Comparison of ENCODE assay signal across 10 cellular contexts in genomic region chr2:74514368-74515270, GRCh38. TPM values are rescaled to one million over a fixed set of nuclear protein-coding genes. Genes with fewer than 3 reads are reported as not detected.
DNase-seq lines count a peak whose midpoint lies in the region; ATAC-seq, FAIRE-seq and TF ChIP-seq lines count a peak whose summit lies in the region.
"Had no signal": no experiment of that assay in that cellular context is flagged by ENCODE, and none has a peak within 500 bp of the region (broad histone marks: within the 10 kb centered on the region; RNA-seq: fewer than 3 reads in every experiment).

Gene TLX2, plus strand, starts transcription at chr2:74514450. Its CDS starts 357 bp downstream, at chr2:74514807.

- H4K91ac ChIP-seq in H1 (replicated peaks; ENCODE audit: insufficient read length, low read length), result no peak within 1 kb of the TSS

- H3K27ac ChIP-seq in H1 (ENCODE audit: low read depth, low read length), result no peak within 1 kb of the TSS
- H3K27ac ChIP-seq in sigmoid colon, result no peak within 1 kb of the TSS

- H2BK120ac ChIP-seq in H1 (replicated peaks; ENCODE audit: low read depth, low read length), result no peak within 1 kb of the TSS

- peak within 1 kb of the TSS; percentile 11; the same call in 1 of the 2 replicates for H4K8ac ChIP-seq in H1 (ENCODE audit: extremely low read depth, insufficient read depth, low read length)

- peak within 1 kb of the TSS; percentile 68; the same call in 1 of the 2 replicates for H2BK12ac ChIP-seq in H1 (ENCODE audit: low read depth, low read length)

- TF ChIP-seq EP300 in H1 (IDR thresholded peaks at IDR 0.05; ENCODE audit: borderline replicate concordance in 1 of 2, low read depth in 2 of 2, low read length in 2 of 2) (no peak), sigmoid colon (IDR thresholded peaks at IDR 0.05) (no peak)

- no peak within 1 kb of the TSS for H2AFZ ChIP-seq in H1 (ENCODE audit: low read length)

- H4K5ac ChIP-seq in H1 (ENCODE audit: insufficient read length, low read depth, low read length), result no peak within 1 kb of the TSS

- H3K79me1 ChIP-seq in H1 (ENCODE audit: low read depth, low read length), result no peaks in the 10 kb centered on the region

- WGBS in H1 (ENCODE audit: extremely low coverage in 1 of 2, insufficient coverage in 1 of 2, insufficient read length in 1 of 2, insufficient replicate concordance in 2 of 2, low coverage in 1 of 2, low lambda C conversion rate in 2 of 2, missing lambda C conversion rate in 1 of 2), 2 experiments, result 5% methylated on average over 64 of the region's 82 CpGs; no CpG with 5 or more reads in 1 of the 2 experiments
- WGBS in sigmoid colon, 2 donors, result 3 to 4% methylated on average over 82 of the region's 82 CpGs

- H3K4me1 ChIP-seq in H1 (replicated peaks in 1 of 4; ENCODE audit: control insufficient read depth in 3 of 4, insufficient read depth in 4 of 4, low read length in 3 of 4) (peaks cover 0 to 24% (median 10%) of the 10 kb centered on the region in 4 experiments; a peak in 6 of 7 replicates), sigmoid colon (peaks cover 0 to 36% (median 29%) of the 10 kb centered on the region in 4 donors)

- TF ChIP-seq CTCF in NB4 (IDR thresholded peaks at IDR 0.05; ENCODE audit: low read depth, low read length) (no peak), H1 (IDR thresholded peaks at IDR 0.05; ENCODE audit: control extremely low read depth in 1 of 3, insufficient read depth in 1 of 3, low read depth in 1 of 3, low read length in 3 of 3) (no peak), sigmoid colon (IDR thresholded peaks at IDR 0.05) (no peak), GM13976 (IDR thresholded peaks at IDR 0.05; ENCODE audit: borderline replicate concordance, control extremely low read depth, extremely low read depth, insufficient read depth, missing control alignments) (no peak)

- H2BK15ac ChIP-seq in H1 (ENCODE audit: low read length), result no peak within 1 kb of the TSS

- POLR2A ChIA-PET in H1 (lab: Charles Lee; ENCODE audit: partially characterized antibody), result interaction anchor here (0.6 to 6.7 kb wide), 10 partner anchors 8 to 74 kb away, joined by 3 to 63 read pairs (median 5); partner anchors contain the start of genes AUP1, CCDC142, DQX1 and HTRA2

- H2BK5ac ChIP-seq in H1 (ENCODE audit: low read depth, low read length), result no peak within 1 kb of the TSS

- H3K23ac ChIP-seq in H1 (ENCODE audit: insufficient read length), result no peak within 1 kb of the TSS

- H3K14ac ChIP-seq in H1 (ENCODE audit: insufficient read length), result no peak within 1 kb of the TSS

- H3K79me2 ChIP-seq in H1 (ENCODE audit: control insufficient read depth in 1 of 2, insufficient read depth in 2 of 2, low read length in 2 of 2), result no peaks in the 10 kb centered on the region

- peak within 1 kb of the TSS; percentile 60; the same call in 1 of the 2 replicates for H3K18ac ChIP-seq in H1 (ENCODE audit: extremely low read depth, low read length)

- H3K4me2 ChIP-seq in H1 (ENCODE audit: insufficient read depth in 1 of 2, low read depth in 2 of 2, low read length in 2 of 2), result peak within 1 kb of the TSS; percentile 63 to 88

- H3K27me3 ChIP-seq in H1 (replicated peaks in 1 of 4; ENCODE audit: control insufficient read depth in 3 of 4, extremely low read depth in 1 of 4, insufficient read depth in 3 of 4, low read length in 3 of 4) (peaks cover 81 to 100% (median 96%) of the 10 kb centered on the region in 4 experiments), sigmoid colon (peaks cover 51 to 100% (median 97%) of the 10 kb centered on the region in 3 donors)

- H3K9ac ChIP-seq in H1 (replicated peaks in 1 of 4; ENCODE audit: extremely low read depth in 1 of 4, low read depth in 3 of 4, low read length in 3 of 4), result no peak within 1 kb of the TSS

- H3K36me3 ChIP-seq in H1 (ENCODE audit: control insufficient read depth in 2 of 4, insufficient read depth in 4 of 4, low read length in 3 of 4), result peaks cover 0 to 19% (median 0%) of the 10 kb centered on the region in 4 experiments; a peak in 1 of 8 replicates
- H3K36me3 ChIP-seq in sigmoid colon, result no peaks in the 10 kb centered on the region

- peaks cover 7 to 12% of the 10 kb centered on the region in 2 experiments for H3K9me3 ChIP-seq in H1 (ENCODE audit: insufficient read depth in 2 of 2, low read depth in 1 of 2, low read length in 1 of 2)
- no peaks in the 10 kb centered on the region for H3K9me3 ChIP-seq in sigmoid colon

- no peak within 1 kb of the TSS for H2BK20ac ChIP-seq in H1 (ENCODE audit: low read length)

- H2AK5ac ChIP-seq in H1 (ENCODE audit: low read depth, low read length), result no peak within 1 kb of the TSS

- H3K4me3 ChIP-seq in NB4 (ENCODE audit: low read depth, low read length), result no peak within 1 kb of the TSS
- peak within 1 kb of the TSS; percentile 20 to 62 (median 28) for H3K4me3 ChIP-seq in H1 (ENCODE audit: extremely low read depth in 1 of 4, insufficient read depth in 2 of 4, low read depth in 3 of 4, low read length in 4 of 4)
- H3K4me3 ChIP-seq in sigmoid colon, result peak within 1 kb of the TSS in 1 of 4 donors; percentile 8

- CTCF ChIA-PET in H1 (lab: Charles Lee; ENCODE audit: partially characterized antibody), result interaction anchor here (0.5 to 4.2 kb wide), 7 partner anchors 11 to 450 kb away, joined by 3 to 20 read pairs (median 6); partner anchors contain the start of gene DQX1

- peaks cover 10% of the 10 kb centered on the region; the same call in 1 of the 2 replicates for H3K23me2 ChIP-seq in H1 (ENCODE audit: low read depth, low read length)

- no peak for TF ChIP-seq RAD21 in H1 (IDR thresholded peaks at IDR 0.05 in 1 of 2, conservative IDR thresholded peaks at IDR 0.05 in 1 of 2; ENCODE audit: low read depth in 2 of 2, low read length in 2 of 2)

- no peak within 1 kb of the TSS for H3K56ac ChIP-seq in H1 (replicated peaks; ENCODE audit: insufficient read length, low read depth, low read length)

- no peak for FAIRE-seq in H1 (lab: Jason Lieb, UNC)

- in situ Hi-C loops in GM13976 (cut with MboI; ENCODE audit: low sequenced_read_pairs, unreplicated experiment), result no loop called here

- peak; percentile 12 for DNase-seq in NCI-H345 (lab: John Stamatoyannopoulos, UW)
- DNase-seq in NCI-H345 treated with DMSO at 0.1 percent for 48 hours (lab: John Stamatoyannopoulos, UW; ENCODE audit: unreplicated experiment), result no peak
- DNase-seq in NB4 (ENCODE audit: low read depth), result peak; percentile 53
- peak in 1 of 2 experiments; percentile 76 for DNase-seq in H1 (ENCODE audit: low read depth in 1 of 2, low spot score in 2 of 2)
- DNase-seq in sigmoid colon, result peak; percentile 54
- DNase-seq in GM13976 (ENCODE audit: low spot score), result no peak
- no peak for DNase-seq in cerebellum (ENCODE audit: low spot score)

- ATAC-seq in HG03460 (IDR thresholded peaks at IDR 0.05; ENCODE audit: unreplicated experiment), result no peak
- ATAC-seq: HCT116 had no signal

- H3K4ac ChIP-seq in H1 (replicated peaks; ENCODE audit: insufficient read length, low read depth, low read length), result no peak within 1 kb of the TSS

- intact Hi-C loops in sigmoid colon (cut with DNase I), result no loop called here

- H4K20me1 ChIP-seq in H1 (replicated peaks in 1 of 2; ENCODE audit: control insufficient read depth in 1 of 2, insufficient read depth in 2 of 2, low read length in 2 of 2), result peaks cover 2 to 4% of the 10 kb centered on the region in 2 experiments

- TF ChIP-seq POLR2A in NB4 (IDR thresholded peaks at IDR 0.05; ENCODE audit: extremely low read depth, insufficient read length) (no peak), H1 (IDR thresholded peaks at IDR 0.05; ENCODE audit: control extremely low read depth in 1 of 2, low read depth in 2 of 2, low read length in 2 of 2) (no peak), sigmoid colon (IDR thresholded peaks at IDR 0.05) (no peak)

TF ChIP-seq in H1, 55 proteins besides CTCF, POLR2A, EP300 and RAD21 (continues in another document):
- TF ChIP-seq CTBP2 (IDR thresholded peaks at IDR 0.05; ENCODE audit: borderline replicate concordance, insufficient read depth, insufficient read length, low read length) (no peak), SP2 (IDR thresholded peaks at IDR 0.05; ENCODE audit: low read length) (no peak), NANOG (IDR thresholded peaks at IDR 0.05; ENCODE audit: insufficient read depth, low read depth, low read length, poor library complexity, severe bottlenecking) (no peak), MAFK (IDR thresholded peaks at IDR 0.05; ENCODE audit: low read depth, low read length) (no peak), CHD1 (IDR thresholded peaks at IDR 0.05; ENCODE audit: low read depth, low read length) (no peak), SAP30 (IDR thresholded peaks at IDR 0.05; ENCODE audit: insufficient read depth, insufficient replicate concordance, low read length) (no peak), BACH1 (IDR thresholded peaks at IDR 0.05; ENCODE audit: low read length) (no peak), YY1 (IDR thresholded peaks at IDR 0.05; ENCODE audit: low read depth, low read length) (no peak)

RNA-seq across cellular contexts. Expression of gene TLX2, which starts in this region (rescaled TPM):
- 0.15 and 0.17 TPM in 2 replicates for total RNA-seq in H1 (2021; fragmentation: NEBNext Ultra II Directional; extraction: Animal tissue kit (Norgen Biotek cat#: 25700))
- polyA plus RNA-seq in H1 (2011; rRNA removed) (0.06 and 0.17 TPM in 2 replicates), sigmoid colon (1 to 10 TPM in 1 of 3 donors, not detected in 2; 1.0 TPM)
- 0.09 TPM for polyA plus RNA-seq in H1 (2011; cell fraction: cytosol; rRNA removed)
- polyA plus RNA-seq in H1 (2011; cell fraction: nucleus; rRNA removed), result 0.44 TPM
- 0.11 to 0.47 TPM (median 0.28 TPM) in 4 replicates for polyA plus RNA-seq in H1 (2012, experiment 1 of 2)
- not detected for polyA plus RNA-seq in H1 (2012, experiment 2 of 2)
- polyA plus RNA-seq in H1 (2013, experiment 1 of 2), result 0.06 TPM
- 0.06 TPM for polyA plus RNA-seq in H1 (2013, experiment 2 of 2)
- 0.12 TPM in 1 of 2 replicates, not detected in the other for polyA minus RNA-seq in H1 (2011; rRNA and poly(A)+ RNA removed)
- not detected for polyA minus RNA-seq in H1 (2011; cell fraction: cytosol; rRNA and poly(A)+ RNA removed)
- 1.1 TPM for polyA minus RNA-seq in H1 (2011; cell fraction: nucleus; rRNA and poly(A)+ RNA removed)
- total RNA-seq in sigmoid colon (1 to 10 TPM; 1.2 to 2.5 (median 1.8) TPM), cerebellum (not detected)
- total RNA-seq: lung microvascular endothelial cell had no signal

Comparison
In these comparisons a context has a peak if more than half of its experiments do, and no peak if none do; other contexts are left out.
1. DNase-seq: peak in NCI-H345 (single experiment), NB4 (single experiment) and sigmoid colon (single experiment); none in NCI-H345 treated with DMSO at 0.1 percent for 48 hours (single experiment), GM13976 (single experiment) and cerebellum (single experiment).